19 cellular contexts compared by ENCODE assay signal in genomic region chr13:39311619-39312018, GRCh38.
A peak's percentile ranks its signal among the peaks of the same experiment; 100 is the strongest.
DNase-seq lines count a peak whose midpoint lies in the region; ATAC-seq and TF ChIP-seq lines count a peak whose summit lies in the region.
"Had no signal": no experiment of that assay in that cellular context is flagged by ENCODE, and none has a peak within 500 bp of the region (broad histone marks: within the 10 kb centered on the region; RNA-seq: fewer than 3 reads in every experiment).

No MANE protein-coding gene starts in this region.

- CTCF ChIA-PET in WTC11 (lab: Charles Lee): no interaction called here

- H3K9me3 Mint-ChIP-seq in naive thymus-derived CD8-positive, alpha-beta T cell: peaks cover 0 to 3% (median 0%) of the 10 kb centered on the region in 9 donors
- H3K9me3 Mint-ChIP-seq in WTC11: no peaks in the 10 kb centered on the region

- ATAC-seq in naive thymus-derived CD8-positive, alpha-beta T cell: no peak
- no peak for ATAC-seq in WTC11
- ATAC-seq: activated CD4-positive, alpha-beta T cell treated with anti-CD3 and anti-CD28 coated beads for 36 hours; activated CD8-positive, alpha-beta memory T cell treated with anti-CD3 and anti-CD28 coated beads, Interleukin-2, amount 10 ng/mL, durations not matched to agents 7 days and 5 days; natural killer cell had no signal

- H2AFZ ChIP-seq in osteoblast (ENCODE audit: low read length): peak overlapping the region; percentile 54

- no peak overlapping the region for H3K4me3 Mint-ChIP-seq in naive thymus-derived CD8-positive, alpha-beta T cell
- no peak overlapping the region for H3K4me3 Mint-ChIP-seq in WTC11
- H3K4me3 Mint-ChIP-seq: activated CD4-positive, alpha-beta T cell treated with anti-CD3 and anti-CD28 coated beads for 36 hours; activated CD8-positive, alpha-beta memory T cell treated with anti-CD3 and anti-CD28 coated beads, Interleukin-2, amount 10 ng/mL, durations not matched to agents 7 days and 5 days; CD4-positive, alpha-beta memory T cell; natural killer cell had no signal

- no peaks in the 10 kb centered on the region for H3K79me2 ChIP-seq in osteoblast (ENCODE audit: insufficient read depth, low read length)

- POLR2A ChIA-PET in naive thymus-derived CD8-positive, alpha-beta T cell (lab: Charles Lee): no interaction called here
- POLR2A ChIA-PET in WTC11 (lab: Charles Lee): no interaction called here

- no peaks in the 10 kb centered on the region for H4K20me1 ChIP-seq in osteoblast (ENCODE audit: insufficient read depth, low read length)

- no peak overlapping the region for H3K27ac Mint-ChIP-seq in naive thymus-derived CD8-positive, alpha-beta T cell
- no peak overlapping the region for H3K27ac Mint-ChIP-seq in WTC11
- H3K27ac Mint-ChIP-seq: activated CD4-positive, alpha-beta T cell treated with anti-CD3 and anti-CD28 coated beads for 36 hours; activated CD8-positive, alpha-beta memory T cell treated with anti-CD3 and anti-CD28 coated beads, Interleukin-2, amount 10 ng/mL, durations not matched to agents 7 days and 5 days; CD4-positive, alpha-beta memory T cell; natural killer cell had no signal

- H3K27me3 Mint-ChIP-seq in naive thymus-derived CD8-positive, alpha-beta T cell: peaks cover 1 to 11% (median 2%) of the 10 kb centered on the region in 5 donors
- no peaks in the 10 kb centered on the region for H3K27me3 Mint-ChIP-seq in WTC11 (ENCODE audit: low read depth)

- H3K4me2 ChIP-seq in osteoblast (ENCODE audit: insufficient read depth, low read length): no peak overlapping the region
- H3K4me2 ChIP-seq: KMS-11 had no signal

- no peak overlapping the region for H3K27ac ChIP-seq in osteoblast (ENCODE audit: low read depth, low read length)
- H3K27ac ChIP-seq in brain microvascular endothelial cell: no peak overlapping the region
- H3K27ac ChIP-seq: KMS-11, vagina had no signal

- no peak overlapping the region for H3K4me3 ChIP-seq in fibroblast of the aortic adventitia (ENCODE audit: low read depth, low read length)
- no peak overlapping the region for H3K4me3 ChIP-seq in osteoblast (ENCODE audit: insufficient read depth, low read length)
- H3K4me3 ChIP-seq in brain microvascular endothelial cell (ENCODE audit: low read depth, low read length): no peak overlapping the region
- H3K4me3 ChIP-seq: vagina had no signal

- H3K9me3 ChIP-seq in osteoblast (ENCODE audit: low read depth, low read length): no peaks in the 10 kb centered on the region
- H3K9me3 ChIP-seq: vagina had no signal

- in situ Hi-C loops in brain microvascular endothelial cell (cut with HindIII; ENCODE audit: low pct_ligation_motif_present, low sequenced_read_pairs): no loop called here

- H3K36me3 ChIP-seq in osteoblast (ENCODE audit: insufficient read depth, low read length): no peaks in the 10 kb centered on the region
- no peaks in the 10 kb centered on the region for H3K36me3 ChIP-seq in brain microvascular endothelial cell (replicated peaks)
- H3K36me3 ChIP-seq: vagina had no signal

- H3K4me1 Mint-ChIP-seq in naive thymus-derived CD8-positive, alpha-beta T cell: no peaks in the 10 kb centered on the region
- no peaks in the 10 kb centered on the region for H3K4me1 Mint-ChIP-seq in WTC11
- H3K4me1 Mint-ChIP-seq: CD4-positive, alpha-beta memory T cell; natural killer cell had no signal

- peaks cover 3% of the 10 kb centered on the region for H3K4me1 ChIP-seq in osteoblast (ENCODE audit: insufficient read depth, low read length)

- no peaks in the 10 kb centered on the region for H3K36me3 Mint-ChIP-seq in naive thymus-derived CD8-positive, alpha-beta T cell
- no peaks in the 10 kb centered on the region for H3K36me3 Mint-ChIP-seq in WTC11
- H3K36me3 Mint-ChIP-seq: activated CD8-positive, alpha-beta memory T cell treated with anti-CD3 and anti-CD28 coated beads, Interleukin-2, amount 10 ng/mL, durations not matched to agents 7 days and 5 days; CD4-positive, alpha-beta memory T cell; natural killer cell had no signal

- TF ChIP-seq CTCF in fibroblast of the aortic adventitia (IDR thresholded peaks at IDR 0.05; ENCODE audit: insufficient read depth, low read length) (no peak), osteoblast (IDR thresholded peaks at IDR 0.05; ENCODE audit: extremely low read depth, low read depth, low read length) (no peak), brain microvascular endothelial cell (IDR thresholded peaks at IDR 0.05; ENCODE audit: low read depth, low read length, missing control alignments) (no peak), WTC11 (IDR thresholded peaks at IDR 0.05) (no peak)

- H3K27me3 ChIP-seq in osteoblast (ENCODE audit: insufficient read depth, low read length): no peaks in the 10 kb centered on the region
- no peaks in the 10 kb centered on the region for H3K27me3 ChIP-seq in brain microvascular endothelial cell (replicated peaks)
- H3K27me3 ChIP-seq: vagina had no signal

- DNase-seq in AG20443 (ENCODE audit: low spot score): peak; percentile 23
- peak; percentile 29 for DNase-seq in NCI-H226
- DNase-seq in fibroblast of the aortic adventitia (ENCODE audit: low read depth): peak; percentile 5
- DNase-seq in osteoblast (ENCODE audit: insufficient read length, low spot score, missing footprints): no peak
- no peak for DNase-seq in brain microvascular endothelial cell
- DNase-seq in putamen (ENCODE audit: low spot score): no peak
- DNase-seq in naive thymus-derived CD8-positive, alpha-beta T cell: no peak
- DNase-seq in WTC11 (ENCODE audit: low spot score): no peak
- DNase-seq: activated CD4-positive, alpha-beta T cell treated with anti-CD3 and anti-CD28 coated beads for 36 hours; activated CD8-positive, alpha-beta memory T cell treated with anti-CD3 and anti-CD28 coated beads, Interleukin-2, amount 10 ng/mL, durations not matched to agents 7 days and 5 days; hippocampal formation; islet precursor cell; natural killer cell; NCI-H1105; NCI-H526 treated with DMSO at 0.1 percent for 48 hours; stimulated activated CD8-positive, alpha-beta memory T cell treated with anti-CD3 and anti-CD28 coated beads, Interleukin-4, amount 100 ng/mL, for 48 hours had no signal

TF ChIP-seq in WTC11, 78 proteins besides CTCF, POLR2A, EP300 and RAD21:
- no peak for TF ChIP-seq GABPB1 (CRISPR knock-in tag; IDR thresholded peaks at IDR 0.05)
- TF ChIP-seq ZNF121 (CRISPR knock-in tag; IDR thresholded peaks at IDR 0.05): no peak
- TF ChIP-seq ARID4B (CRISPR knock-in tag; IDR thresholded peaks at IDR 0.05; ENCODE audit: borderline replicate concordance): no peak
- no peak for TF ChIP-seq USF2 (CRISPR knock-in tag; IDR thresholded peaks at IDR 0.05)
- TF ChIP-seq CBFB (CRISPR knock-in tag; IDR thresholded peaks at IDR 0.05; ENCODE audit: low read depth): no peak
- TF ChIP-seq JAZF1 (CRISPR knock-in tag; IDR thresholded peaks at IDR 0.05): no peak
- TF ChIP-seq ZBTB21 (CRISPR knock-in tag; IDR thresholded peaks at IDR 0.05; ENCODE audit: borderline replicate concordance): no peak
- TF ChIP-seq CREM (CRISPR knock-in tag; IDR thresholded peaks at IDR 0.05): no peak
- TF ChIP-seq, protein P1, sequence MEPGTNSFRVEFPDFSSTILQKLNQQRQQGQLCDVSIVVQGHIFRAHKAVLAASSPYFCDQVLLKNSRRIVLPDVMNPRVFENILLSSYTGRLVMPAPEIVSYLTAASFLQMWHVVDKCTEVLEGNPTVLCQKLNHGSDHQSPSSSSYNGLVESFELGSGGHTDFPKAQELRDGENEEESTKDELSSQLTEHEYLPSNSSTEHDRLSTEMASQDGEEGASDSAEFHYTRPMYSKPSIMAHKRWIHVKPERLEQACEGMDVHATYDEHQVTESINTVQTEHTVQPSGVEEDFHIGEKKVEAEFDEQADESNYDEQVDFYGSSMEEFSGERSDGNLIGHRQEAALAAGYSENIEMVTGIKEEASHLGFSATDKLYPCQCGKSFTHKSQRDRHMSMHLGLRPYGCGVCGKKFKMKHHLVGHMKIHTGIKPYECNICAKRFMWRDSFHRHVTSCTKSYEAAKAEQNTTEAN (CRISPR knock-in tag; IDR thresholded peaks at IDR 0.05): no peak
- no peak for TF ChIP-seq NFATC4 (CRISPR knock-in tag; IDR thresholded peaks at IDR 0.05)

Comparison
In these comparisons a context has a peak if more than half of its experiments do, and no peak if none do; other contexts are left out.
1. DNase-seq: peak in AG20443 (single experiment), NCI-H226 (single experiment) and fibroblast of the aortic adventitia (single experiment); none in osteoblast (single experiment), brain microvascular endothelial cell (single experiment), putamen (single experiment), naive thymus-derived CD8-positive, alpha-beta T cell (0 of 10) and WTC11 (single experiment).